In the genomic region with DNA sequence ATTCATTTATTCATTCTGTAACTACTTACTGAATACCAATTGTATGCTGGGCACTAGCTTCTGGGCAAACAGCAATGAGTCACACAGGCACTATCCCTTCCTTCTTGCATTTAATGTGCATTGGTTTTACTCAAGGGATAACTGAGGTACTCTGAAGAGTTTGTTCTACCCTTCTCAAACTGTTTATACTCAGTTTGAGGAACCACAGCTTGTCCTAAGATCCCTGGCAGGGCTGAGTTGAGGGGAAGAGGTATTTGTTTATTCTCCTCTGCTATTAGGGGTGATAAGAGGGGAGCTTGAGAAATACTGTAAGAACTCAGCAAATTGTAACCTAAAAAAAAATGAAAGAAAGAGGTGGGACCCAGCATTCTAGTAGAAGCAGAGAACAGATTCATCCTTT, we compare ENCODE assay signal across 17 cellular contexts.
DNase-seq lines count a peak whose midpoint lies in the region; ATAC-seq and TF ChIP-seq lines count a peak whose summit lies in the region.
"Had no signal": no experiment of that assay in that cellular context is flagged by ENCODE, and none has a peak within 500 bp of the region (broad histone marks: within the 10 kb centered on the region; RNA-seq: fewer than 3 reads in every experiment).

No MANE protein-coding gene starts in this region.

- H3K4me3 ChIP-seq in OCI-LY7 (ENCODE audit: low read depth, low read length, poor library complexity, severe bottlenecking) (no peak overlapping the region), fibroblast of villous mesenchyme (ENCODE audit: low read depth, low read length) (no peak overlapping the region), tibial artery (no peak overlapping the region), left lung (no peak overlapping the region)
- H3K4me3 ChIP-seq: BLaER1, HAP-1 had no signal

- no peaks in the 10 kb centered on the region for H3K9me3 Mint-ChIP-seq in dendritic cell treated with granulocyte-macrophage colony-stimulating factor and Interleukin-4, amounts not matched to agents 40 ng/mL and 50 ng/mL, for 4 days
- H3K9me3 Mint-ChIP-seq in stimulated activated effector memory CD8-positive, alpha-beta T cell treated with anti-CD3 and anti-CD28 coated beads, Interleukin-12 subunit alpha, Interleukin-12 subunit beta, amount 100 ng/mL, for 72 hours, result no peaks in the 10 kb centered on the region
- H3K9me3 Mint-ChIP-seq: CD8-positive, alpha-beta memory T cell; HFFc6 had no signal

- no peaks in the 10 kb centered on the region for H3K27me3 Mint-ChIP-seq in dendritic cell treated with granulocyte-macrophage colony-stimulating factor and Interleukin-4, amounts not matched to agents 40 ng/mL and 50 ng/mL, for 4 days

- CTCF ChIA-PET in OCI-LY7 (lab: Charles Lee; ENCODE audit: unreplicated experiment), result no interaction called here

- intact Hi-C loops in OCI-LY7 (cut with micrococcal nuclease; ENCODE audit: unreplicated experiment) (loop anchor here (10.0 kb wide), 1 partner anchor 462 kb away; no protein-coding TSS in a partner anchor), tibial artery (cut with DNase I; ENCODE audit: low total_unique reads) (no loop called here), left lung (cut with DNase I) (no loop called here)
- intact Hi-C loops in dendritic cell treated with granulocyte-macrophage colony-stimulating factor and Interleukin-4, amounts not matched to agents 40 ng/mL and 50 ng/mL, for 4 days (cut with micrococcal nuclease), result no loop called here

- no TSS peak for BruUV-seq in OCI-LY7 (replicated peaks; lab: Mats Ljungman, UMichigan)

- H3K79me2 ChIP-seq in OCI-LY7 (ENCODE audit: insufficient read depth, low read depth, low read length), result no peaks in the 10 kb centered on the region

- no peak for ATAC-seq in stimulated activated effector memory CD8-positive, alpha-beta T cell treated with anti-CD3 and anti-CD28 coated beads, Interleukin-12 subunit alpha, Interleukin-12 subunit beta, amount 100 ng/mL, for 72 hours
- no peak for ATAC-seq in left lung

- TF ChIP-seq CTCF in OCI-LY7 (conservative IDR thresholded peaks at IDR 0.05; ENCODE audit: low read length), result no peak
- no peak for TF ChIP-seq CTCF in fibroblast of villous mesenchyme (IDR thresholded peaks at IDR 0.05; ENCODE audit: insufficient read depth, low read depth, low read length)
- no peak for TF ChIP-seq CTCF in tibial artery (IDR thresholded peaks at IDR 0.05)
- no peak for TF ChIP-seq CTCF in left lung (IDR thresholded peaks at IDR 0.05)

- POLR2A ChIA-PET in OCI-LY7 (lab: Charles Lee), result no interaction called here

- peak; percentile 22 for DNase-seq in EH (ENCODE audit: low read depth)
- DNase-seq in OCI-LY7 (ENCODE audit: low spot score), result peak; percentile 4
- peak; percentile 93 for DNase-seq in fibroblast of villous mesenchyme (ENCODE audit: low read depth)
- no peak for DNase-seq in tibial artery
- DNase-seq in stimulated activated effector memory CD8-positive, alpha-beta T cell treated with anti-CD3 and anti-CD28 coated beads, Interleukin-12 subunit alpha, Interleukin-12 subunit beta, amount 100 ng/mL, for 72 hours (ENCODE audit: low spot score in 2 of 2), result no peak
- no peak for DNase-seq in left lung
- no peak for DNase-seq in DMS53 (lab: John Stamatoyannopoulos, UW)
- DNase-seq: 8988T; AML-193; Caco-2; CD8-positive, alpha-beta memory T cell; HFFc6; IMR-90 had no signal

- H3K4me1 ChIP-seq in OCI-LY7 (ENCODE audit: insufficient read depth, low read length, poor library complexity, severe bottlenecking) (peaks cover 25% of the 10 kb centered on the region), tibial artery (no peaks in the 10 kb centered on the region), left lung (no peaks in the 10 kb centered on the region)
- H3K4me1 ChIP-seq: BLaER1, Caco-2, HAP-1 had no signal

- no peak overlapping the region for H3K27ac ChIP-seq in OCI-LY7 (ENCODE audit: low read depth, low read length, poor library complexity, severe bottlenecking)
- no peak overlapping the region for H3K27ac ChIP-seq in tibial artery
- no peak overlapping the region for H3K27ac ChIP-seq in left lung
- H3K27ac ChIP-seq: BLaER1, HL-60 had no signal

- H3K36me3 ChIP-seq in OCI-LY7 (ENCODE audit: insufficient read depth, low read length) (no peaks in the 10 kb centered on the region), tibial artery (no peaks in the 10 kb centered on the region), left lung (no peaks in the 10 kb centered on the region)
- H3K36me3 ChIP-seq: BLaER1, HAP-1 had no signal

- H3K9me2 ChIP-seq in OCI-LY7 (ENCODE audit: insufficient read depth, low read length), result no peaks in the 10 kb centered on the region

- H3K9me3 ChIP-seq in OCI-LY7 (ENCODE audit: low read length), result no peaks in the 10 kb centered on the region
- H3K9me3 ChIP-seq in tibial artery, result no peaks in the 10 kb centered on the region
- no peaks in the 10 kb centered on the region for H3K9me3 ChIP-seq in left lung
- H3K9me3 ChIP-seq: BLaER1, Caco-2, HAP-1 had no signal

- H3K4me2 ChIP-seq in OCI-LY7 (ENCODE audit: low read length), result no peak overlapping the region
- H3K4me2 ChIP-seq: BLaER1 had no signal

- H4K20me1 ChIP-seq in OCI-LY7 (ENCODE audit: insufficient read depth, low read length), result no peaks in the 10 kb centered on the region
- H4K20me1 ChIP-seq: BLaER1 had no signal

- peaks cover 26% of the 10 kb centered on the region for H3K4me1 Mint-ChIP-seq in dendritic cell treated with granulocyte-macrophage colony-stimulating factor and Interleukin-4, amounts not matched to agents 40 ng/mL and 50 ng/mL, for 4 days (ENCODE audit: low read depth)
- H3K4me1 Mint-ChIP-seq in stimulated activated effector memory CD8-positive, alpha-beta T cell treated with anti-CD3 and anti-CD28 coated beads, Interleukin-12 subunit alpha, Interleukin-12 subunit beta, amount 100 ng/mL, for 72 hours, result no peaks in the 10 kb centered on the region
- H3K4me1 Mint-ChIP-seq: CD8-positive, alpha-beta memory T cell had no signal

- peak overlapping the region; percentile 70 for H3K27ac Mint-ChIP-seq in dendritic cell treated with granulocyte-macrophage colony-stimulating factor and Interleukin-4, amounts not matched to agents 40 ng/mL and 50 ng/mL, for 4 days
- H3K27ac Mint-ChIP-seq in stimulated activated effector memory CD8-positive, alpha-beta T cell treated with anti-CD3 and anti-CD28 coated beads, Interleukin-12 subunit alpha, Interleukin-12 subunit beta, amount 100 ng/mL, for 72 hours, result no peak overlapping the region
- H3K27ac Mint-ChIP-seq: CD8-positive, alpha-beta memory T cell; HFFc6 had no signal

- peaks cover 7% of the 10 kb centered on the region for H3K36me3 Mint-ChIP-seq in dendritic cell treated with granulocyte-macrophage colony-stimulating factor and Interleukin-4, amounts not matched to agents 40 ng/mL and 50 ng/mL, for 4 days (ENCODE audit: low read depth)
- no peaks in the 10 kb centered on the region for H3K36me3 Mint-ChIP-seq in stimulated activated effector memory CD8-positive, alpha-beta T cell treated with anti-CD3 and anti-CD28 coated beads, Interleukin-12 subunit alpha, Interleukin-12 subunit beta, amount 100 ng/mL, for 72 hours
- H3K36me3 Mint-ChIP-seq: CD8-positive, alpha-beta memory T cell had no signal

- H3K4me3 Mint-ChIP-seq in dendritic cell treated with granulocyte-macrophage colony-stimulating factor and Interleukin-4, amounts not matched to agents 40 ng/mL and 50 ng/mL, for 4 days, result no peak overlapping the region
- no peak overlapping the region for H3K4me3 Mint-ChIP-seq in stimulated activated effector memory CD8-positive, alpha-beta T cell treated with anti-CD3 and anti-CD28 coated beads, Interleukin-12 subunit alpha, Interleukin-12 subunit beta, amount 100 ng/mL, for 72 hours
- H3K4me3 Mint-ChIP-seq: CD8-positive, alpha-beta memory T cell; HFFc6 had no signal

- H3K27me3 ChIP-seq in tibial artery (no peaks in the 10 kb centered on the region), left lung (no peaks in the 10 kb centered on the region)
- H3K27me3 ChIP-seq: BLaER1 had no signal

- no peak overlapping the region for H2AFZ ChIP-seq in OCI-LY7 (ENCODE audit: low read length)

Comparison
In these comparisons a context has a peak if more than half of its experiments do, and no peak if none do; other contexts are left out.
1. DNase-seq: peak in EH (single experiment), OCI-LY7 (single experiment) and fibroblast of villous mesenchyme (single experiment); none in tibial artery (0 of 2), stimulated activated effector memory CD8-positive, alpha-beta T cell treated with anti-CD3 and anti-CD28 coated beads, Interleukin-12 subunit alpha, Interleukin-12 subunit beta, amount 100 ng/mL, for 72 hours (0 of 2), left lung (0 of 2) and DMS53 (single experiment).